Comparison of ENCODE assay signal across 22 cellular contexts in genomic region chr4:138320030-138320429, GRCh38.
"Had no signal": no experiment of that assay in that cellular context is flagged by ENCODE, and none has a peak within 500 bp of the region (broad histone marks: within the 10 kb centered on the region; RNA-seq: fewer than 3 reads in every experiment).

No MANE protein-coding gene starts in this region.

- H3K4me1 Mint-ChIP-seq: immature natural killer cell, naive B cell, nephron progenitor cell had no signal

- H3K4me3 Mint-ChIP-seq: effector memory CD8-positive, alpha-beta T cell; immature natural killer cell; naive B cell; nephron progenitor cell had no signal

- H3K27ac Mint-ChIP-seq: effector memory CD8-positive, alpha-beta T cell; immature natural killer cell; naive B cell; nephron progenitor cell had no signal

- DNase-seq: dorsolateral prefrontal cortex; effector memory CD8-positive, alpha-beta T cell; esophagus squamous epithelium; foreskin keratinocyte; immature natural killer cell; left cardiac atrium; left ventricle myocardium inferior; lower lobe of right lung; mesenchymal stem cell; naive B cell; nephron progenitor cell; sigmoid colon; stimulated activated CD4-positive, alpha-beta T cell treated with anti-CD3 and anti-CD28 coated beads, Interleukin-2, amount 100 ng/mL, for 24 hours; stimulated activated naive CD8-positive, alpha-beta T cell treated with anti-CD3 and anti-CD28 coated beads, Interleukin-15, Interleukin-2, amounts not matched to agents 100 U/mL and 50 U/mL, for 24 hours; tibial artery; upper lobe of right lung had no signal

- H3K4me1 ChIP-seq: esophagus squamous epithelium, foreskin keratinocyte, left ventricle myocardium inferior, lower lobe of right lung, right atrium auricular region, sigmoid colon, suprapubic skin, tibial artery, upper lobe of right lung, vagina had no signal

- H3K27me3 ChIP-seq: dorsolateral prefrontal cortex, esophagus squamous epithelium, foreskin keratinocyte, neutrophil, right atrium auricular region, sigmoid colon, suprapubic skin, tibial artery, upper lobe of right lung, vagina had no signal

- ATAC-seq: effector memory CD8-positive, alpha-beta T cell; foreskin keratinocyte; left cardiac atrium; lower lobe of right lung; stimulated activated naive CD8-positive, alpha-beta T cell treated with anti-CD3 and anti-CD28 coated beads, Interleukin-15, Interleukin-2, amounts not matched to agents 100 U/mL and 50 U/mL, for 24 hours; upper lobe of right lung had no signal

- H3K36me3 ChIP-seq: esophagus squamous epithelium, left ventricle myocardium inferior, lower lobe of right lung, neutrophil, right atrium auricular region, sigmoid colon, suprapubic skin, tibial artery, upper lobe of right lung, vagina had no signal

- H3K27me3 Mint-ChIP-seq: effector memory CD8-positive, alpha-beta T cell; naive B cell had no signal

- H3K27ac ChIP-seq: coronary artery, esophagus squamous epithelium, foreskin keratinocyte, left ventricle myocardium inferior, lower lobe of right lung, neutrophil, right atrium auricular region, sigmoid colon, skin epidermis, suprapubic skin, tibial artery, upper lobe of right lung, vagina had no signal

- H3K4me3 ChIP-seq: coronary artery, dorsolateral prefrontal cortex, esophagus squamous epithelium, left ventricle myocardium inferior, lower lobe of right lung, right atrium auricular region, sigmoid colon, skin epidermis, suprapubic skin, tibial artery, upper lobe of right lung, vagina had no signal

- H3K36me3 Mint-ChIP-seq: immature natural killer cell, naive B cell had no signal

- H3K9me3 Mint-ChIP-seq: naive B cell had no signal

- H3K9me3 ChIP-seq: esophagus squamous epithelium, lower lobe of right lung, neutrophil, sigmoid colon, suprapubic skin, tibial artery, upper lobe of right lung, vagina had no signal
